In the genomic region with DNA sequence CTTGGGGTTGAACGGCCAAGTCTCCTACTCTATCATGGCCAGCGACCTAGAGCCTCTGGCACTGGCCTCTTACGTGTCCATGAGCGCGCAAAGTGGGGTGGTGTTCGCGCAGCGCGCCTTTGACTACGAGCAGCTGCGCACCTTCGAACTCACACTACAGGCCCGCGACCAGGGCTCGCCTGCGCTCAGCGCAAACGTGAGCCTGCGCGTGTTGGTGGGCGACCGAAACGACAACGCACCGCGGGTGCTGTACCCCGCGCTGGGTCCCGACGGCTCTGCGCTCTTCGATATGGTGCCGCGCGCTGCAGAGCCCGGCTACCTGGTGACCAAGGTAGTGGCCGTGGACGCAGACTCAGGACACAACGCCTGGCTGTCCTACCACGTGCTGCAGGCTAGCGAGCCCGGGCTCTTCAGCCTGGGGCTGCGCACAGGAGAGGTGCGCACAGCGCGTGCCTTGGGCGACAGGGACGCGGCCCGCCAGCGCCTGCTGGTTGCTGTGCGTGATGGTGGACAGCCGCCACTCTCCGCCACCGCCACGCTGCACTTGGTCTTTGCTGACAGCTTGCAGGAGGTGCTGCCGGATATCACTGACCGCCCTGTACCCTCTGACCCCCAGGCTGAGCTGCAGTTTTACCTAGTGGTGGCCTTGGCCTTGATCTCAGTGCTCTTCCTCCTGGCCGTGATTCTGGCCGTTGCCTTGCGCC, we compare ENCODE assay signal across 1 cellular context.
TF ChIP-seq lines count a peak whose summit lies in the region.

No MANE protein-coding gene starts in this region.

TF ChIP-seq in IMR-90, 13 proteins besides CTCF, POLR2A, EP300 and RAD21:
- TF ChIP-seq MAFK (IDR thresholded peaks at IDR 0.05; ENCODE audit: low read depth, low read length) (no peak), RFX5 (IDR thresholded peaks at IDR 0.05; ENCODE audit: low read depth, low read length) (no peak), MXI1 (IDR thresholded peaks at IDR 0.05; ENCODE audit: borderline replicate concordance, low read depth, low read length) (no peak), CHD1 (IDR thresholded peaks at IDR 0.05; ENCODE audit: low read depth, low read length) (no peak), SMC3 (IDR thresholded peaks at IDR 0.05; ENCODE audit: low read depth, low read length) (no peak), CEBPB (IDR thresholded peaks at IDR 0.05; ENCODE audit: low read depth, low read length) (no peak), MAZ (IDR thresholded peaks at IDR 0.05; ENCODE audit: borderline replicate concordance, low read depth, low read length) (no peak), NFE2L2 (IDR thresholded peaks at IDR 0.05; ENCODE audit: low read depth, low read length) (no peak), FOS (IDR thresholded peaks at IDR 0.05; ENCODE audit: low read depth, low read length) (no peak), RCOR1 (IDR thresholded peaks at IDR 0.05; ENCODE audit: insufficient replicate concordance, low read length) (no peak), USF2 (IDR thresholded peaks at IDR 0.05; ENCODE audit: low read depth, low read length) (no peak), BHLHE40 (IDR thresholded peaks at IDR 0.05; ENCODE audit: low read depth, low read length) (no peak)
- TF ChIP-seq, protein P1, sequence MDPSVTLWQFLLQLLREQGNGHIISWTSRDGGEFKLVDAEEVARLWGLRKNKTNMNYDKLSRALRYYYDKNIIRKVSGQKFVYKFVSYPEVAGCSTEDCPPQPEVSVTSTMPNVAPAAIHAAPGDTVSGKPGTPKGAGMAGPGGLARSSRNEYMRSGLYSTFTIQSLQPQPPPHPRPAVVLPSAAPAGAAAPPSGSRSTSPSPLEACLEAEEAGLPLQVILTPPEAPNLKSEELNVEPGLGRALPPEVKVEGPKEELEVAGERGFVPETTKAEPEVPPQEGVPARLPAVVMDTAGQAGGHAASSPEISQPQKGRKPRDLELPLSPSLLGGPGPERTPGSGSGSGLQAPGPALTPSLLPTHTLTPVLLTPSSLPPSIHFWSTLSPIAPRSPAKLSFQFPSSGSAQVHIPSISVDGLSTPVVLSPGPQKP (IDR thresholded peaks at IDR 0.05; ENCODE audit: borderline replicate concordance, low read depth, low read length), result no peak
